ENCODE assay signal across 8 cellular contexts in the genomic region with DNA sequence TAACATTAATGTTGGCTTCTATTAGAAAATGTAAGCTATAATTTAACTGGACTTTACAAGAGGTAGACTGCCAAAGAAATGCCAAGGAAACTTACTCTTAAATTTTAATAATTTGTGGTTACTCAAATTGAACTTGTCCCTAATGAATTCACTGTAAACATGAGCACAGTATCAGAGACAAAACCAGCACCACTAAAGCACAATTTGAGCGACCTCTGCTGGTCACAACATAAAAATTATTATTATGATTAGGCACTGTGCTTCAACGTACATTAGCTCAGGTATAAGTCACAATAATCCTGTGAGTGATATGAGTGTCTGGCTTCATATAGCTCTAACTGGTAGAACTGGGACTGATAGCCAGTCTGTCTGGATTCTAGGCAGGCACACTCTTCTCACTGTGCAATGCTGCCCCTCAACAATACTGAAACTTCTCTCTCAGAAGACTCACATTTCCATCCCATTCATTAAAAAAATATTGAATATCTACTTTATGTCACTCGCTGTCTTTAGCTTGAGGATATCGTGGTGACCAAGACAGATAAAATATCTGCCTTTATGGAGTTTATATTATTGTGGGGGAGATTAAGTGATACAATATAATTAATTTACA. TPM values are rescaled to one million over a fixed set of nuclear protein-coding genes. Genes with fewer than 3 reads are reported as not detected.
DNase-seq lines count a peak whose midpoint lies in the region; ATAC-seq and TF ChIP-seq lines count a peak whose summit lies in the region.

No MANE protein-coding gene starts in this region.

- H3K36me3 Mint-ChIP-seq in glutamatergic neuron (ENCODE audit: unreplicated experiment): no peaks in the 10 kb centered on the region
- H3K36me3 Mint-ChIP-seq in T-helper 2 cell treated with Interferon-gamma antibody and Interleukin-4, amounts not matched to agents 5 μg/mL and 100 μg/mL, for 36 hours (ENCODE audit: low read depth): peaks cover 23% of the 10 kb centered on the region

- peak; percentile 96 for ATAC-seq in GM18909 (IDR thresholded peaks at IDR 0.05; ENCODE audit: poor library complexity, unreplicated experiment)
- ATAC-seq in HG03135 (IDR thresholded peaks at IDR 0.05; ENCODE audit: unreplicated experiment): peak; percentile 98

- H3K27me3 Mint-ChIP-seq in glutamatergic neuron (ENCODE audit: unreplicated experiment): no peaks in the 10 kb centered on the region
- H3K27me3 Mint-ChIP-seq in T-helper 2 cell treated with Interferon-gamma antibody and Interleukin-4, amounts not matched to agents 5 μg/mL and 100 μg/mL, for 36 hours (ENCODE audit: low read depth): no peaks in the 10 kb centered on the region

- no peaks in the 10 kb centered on the region for H3K9me3 Mint-ChIP-seq in glutamatergic neuron (ENCODE audit: unreplicated experiment)
- no peaks in the 10 kb centered on the region for H3K9me3 Mint-ChIP-seq in T-helper 2 cell treated with Interferon-gamma antibody and Interleukin-4, amounts not matched to agents 5 μg/mL and 100 μg/mL, for 36 hours

- peak; percentile 45 for TF ChIP-seq CTCF in C4-2B (conservative IDR thresholded peaks at IDR 0.05)
- peak; percentile 43 for TF ChIP-seq CTCF in glutamatergic neuron (IDR thresholded peaks at IDR 0.05; ENCODE audit: partially characterized antibody, unreplicated experiment)

- DNase-seq in SK-N-DZ (ENCODE audit: low spot score) (peak; percentile 32), glutamatergic neuron (no peak), posterior vena cava (ENCODE audit: low spot score) (no peak), NK-92 (lab: John Stamatoyannopoulos, UW; ENCODE audit: unreplicated experiment) (no peak)
- no peak for DNase-seq in T-helper 2 cell treated with Interferon-gamma antibody and Interleukin-4, amounts not matched to agents 5 μg/mL and 100 μg/mL, for 36 hours (ENCODE audit: low spot score)

- H3K27ac ChIP-seq in C4-2B: no peak overlapping the region

- no peaks in the 10 kb centered on the region for H3K4me1 Mint-ChIP-seq in glutamatergic neuron (ENCODE audit: low read depth, unreplicated experiment)
- peaks cover 6% of the 10 kb centered on the region for H3K4me1 Mint-ChIP-seq in T-helper 2 cell treated with Interferon-gamma antibody and Interleukin-4, amounts not matched to agents 5 μg/mL and 100 μg/mL, for 36 hours (ENCODE audit: low read depth)

- H3K27ac Mint-ChIP-seq in glutamatergic neuron (ENCODE audit: unreplicated experiment): no peak overlapping the region
- no peak overlapping the region for H3K27ac Mint-ChIP-seq in T-helper 2 cell treated with Interferon-gamma antibody and Interleukin-4, amounts not matched to agents 5 μg/mL and 100 μg/mL, for 36 hours

- H3K4me3 Mint-ChIP-seq in glutamatergic neuron (ENCODE audit: unreplicated experiment): no peak overlapping the region
- no peak overlapping the region for H3K4me3 Mint-ChIP-seq in T-helper 2 cell treated with Interferon-gamma antibody and Interleukin-4, amounts not matched to agents 5 μg/mL and 100 μg/mL, for 36 hours

- intact Hi-C loops in posterior vena cava (cut with DNase I): loop anchor here in 1 of 2 donors (5.0 kb wide), 1 partner anchor 157 kb away; no protein-coding TSS in a partner anchor

RNA-seq across cellular contexts. Expression of gene NUDT6, which starts 8.0 kb away (rescaled TPM):
- 6.9 and 8.2 TPM in 2 replicates for polyA plus RNA-seq in SK-N-DZ (2014; cell fraction: cytosol; rRNA removed)
- polyA plus RNA-seq in SK-N-DZ (2014; cell fraction: nucleus; rRNA removed): 9.3 and 9.9 TPM in 2 replicates
- total RNA-seq in glutamatergic neuron (ENCODE audit: unreplicated experiment): 4.0 TPM
- total RNA-seq in posterior vena cava: 1 to 10 TPM; 2.7 to 5.4 TPM
